Comparison of ENCODE assay signal across 12 cellular contexts in the genomic region with DNA sequence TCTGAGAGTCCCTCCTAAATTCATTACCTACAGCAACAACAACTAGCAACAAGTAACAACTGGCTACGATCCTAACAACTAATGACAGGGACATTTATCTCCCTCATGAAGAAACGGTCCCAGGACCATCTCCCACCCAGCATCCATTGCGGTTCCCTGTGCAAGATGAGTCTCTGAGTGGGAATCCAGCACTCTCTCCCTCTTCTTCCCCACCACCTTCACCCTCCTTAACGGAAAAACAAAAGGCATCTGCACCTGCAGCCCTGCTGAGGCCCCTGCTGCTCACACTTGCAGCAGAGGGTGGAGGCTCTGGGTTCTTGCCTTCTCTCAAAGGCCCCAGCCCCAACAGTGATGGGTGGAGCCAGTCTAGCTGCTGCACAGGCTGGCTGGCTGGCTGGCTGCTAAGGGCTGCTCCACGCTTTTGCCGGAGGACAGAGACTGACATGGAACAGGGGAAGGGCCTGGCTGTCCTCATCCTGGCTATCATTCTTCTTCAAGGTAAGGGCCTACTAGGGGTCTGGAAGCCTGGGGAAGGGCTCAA. TPM values are rescaled to one million over a fixed set of nuclear protein-coding genes. Genes with fewer than 3 reads are reported as not detected.
DNase-seq lines count a peak whose midpoint lies in the region; ATAC-seq and TF ChIP-seq lines count a peak whose summit lies in the region.
"Had no signal": no experiment of that assay in that cellular context is flagged by ENCODE, and none has a peak within 500 bp of the region (broad histone marks: within the 10 kb centered on the region; RNA-seq: fewer than 3 reads in every experiment).

A gene (plus strand): TSS at position 364 of the 541 bp plus-strand sequence. CDS start 80 bp downstream, at position 444.

- peaks cover 64% of the 10 kb centered on the region for H3K36me3 Mint-ChIP-seq in activated CD4-positive, alpha-beta T cell treated with anti-CD3 and anti-CD28 coated beads for 36 hours (ENCODE audit: low read depth)

- TF ChIP-seq CTCF in GM13976 (IDR thresholded peaks at IDR 0.05; ENCODE audit: borderline replicate concordance, control extremely low read depth, extremely low read depth, insufficient read depth, missing control alignments), result no peak
- TF ChIP-seq CTCF in mammary epithelial cell (conservative IDR thresholded peaks at IDR 0.05 in 1 of 2, IDR thresholded peaks at IDR 0.05 in 1 of 2; ENCODE audit: extremely low read depth in 1 of 2, insufficient read depth in 1 of 2, low read depth in 1 of 2, low read length in 2 of 2), result no peak

- H3K27me3 Mint-ChIP-seq in activated CD4-positive, alpha-beta T cell treated with anti-CD3 and anti-CD28 coated beads for 36 hours, result no peaks in the 10 kb centered on the region
- H3K27me3 Mint-ChIP-seq in stimulated activated naive CD8-positive, alpha-beta T cell treated with anti-CD3 and anti-CD28 coated beads, Interleukin-15, amount 100 ng/mL, for 72 hours, result no peaks in the 10 kb centered on the region

- H3K4me2 ChIP-seq in mammary epithelial cell (ENCODE audit: insufficient read depth, low read depth, low read length), result no peak within 1 kb of the TSS

- H4K20me1 ChIP-seq in mammary epithelial cell (ENCODE audit: insufficient read depth, low read length), result no peaks in the 10 kb centered on the region

- peak; percentile 85 for DNase-seq in activated CD4-positive, alpha-beta T cell treated with anti-CD3 and anti-CD28 coated beads for 36 hours
- DNase-seq in activated gamma-delta T cell treated with Interleukin-2 at 50 U/mL for 16 hours, result peak; percentile 77
- DNase-seq in stimulated activated naive CD8-positive, alpha-beta T cell treated with anti-CD3 and anti-CD28 coated beads, Interleukin-15, amount 100 ng/mL, for 72 hours, result peak; percentile 72 to 74
- DNase-seq in EL, result no peak
- no peak for DNase-seq in GM13976 (ENCODE audit: low spot score)
- no peak for DNase-seq in mammary epithelial cell
- DNase-seq: NCI-H1417 treated with DMSO at 0.1 percent for 48 hours, upper lobe of left lung had no signal

- H3K9me3 ChIP-seq in mammary epithelial cell (replicated peaks; ENCODE audit: insufficient read depth, low read length), result no peaks in the 10 kb centered on the region
- H3K9me3 ChIP-seq: upper lobe of left lung had no signal

- in situ Hi-C loops in GM13976 (cut with MboI; ENCODE audit: low sequenced_read_pairs, unreplicated experiment) (no loop called here), mammary epithelial cell (cut with MboI; ENCODE audit: low sequenced_read_pairs in 2 of 2) (no loop called here)

- WGBS in mammary epithelial cell (ENCODE audit: low coverage, missing lambda C conversion rate), result 65% methylated on average over 4 of the region's 6 CpGs

- CTCF ChIA-PET in activated CD4-positive, alpha-beta T cell treated with anti-CD3 and anti-CD28 coated beads for 36 hours (lab: Charles Lee), result interaction anchor here (0.8 to 5.0 kb wide), 8 partner anchors 29 to 184 kb away, joined by 3 to 24 read pairs (median 5); no protein-coding TSS in a partner anchor
- CTCF ChIA-PET in mammary epithelial cell (lab: Charles Lee; ENCODE audit: low non-redundant PET), result no interaction called here

- H3K9ac ChIP-seq in rectal smooth muscle tissue (ENCODE audit: low read length) (no peak within 1 kb of the TSS), mammary epithelial cell (ENCODE audit: insufficient read depth, low read length) (no peak within 1 kb of the TSS)

- H3K4me3 ChIP-seq in rectal smooth muscle tissue (ENCODE audit: low read length) (peak within 1 kb of the TSS; percentile 29), mammary epithelial cell (replicated peaks in 1 of 3; ENCODE audit: insufficient read depth in 1 of 3, low read depth in 2 of 3, low read length in 3 of 3) (no peak within 1 kb of the TSS)

- POLR2A ChIA-PET in activated CD4-positive, alpha-beta T cell treated with anti-CD3 and anti-CD28 coated beads for 36 hours (lab: Charles Lee), result interaction anchor here (0.7 kb wide), 1 partner anchor 79 kb away, joined by 3 read pairs; no protein-coding TSS in a partner anchor

- H3K27ac ChIP-seq in rectal smooth muscle tissue (ENCODE audit: low read depth, low read length), result no peak within 1 kb of the TSS
- H3K27ac ChIP-seq in mammary epithelial cell (ENCODE audit: insufficient read depth, low read depth, low read length), result no peak within 1 kb of the TSS

- H3K27me3 ChIP-seq in rectal smooth muscle tissue (ENCODE audit: control insufficient read depth, insufficient read depth, low read length) (no peaks in the 10 kb centered on the region), mammary epithelial cell (ENCODE audit: insufficient read depth, low read length) (no peaks in the 10 kb centered on the region)
- H3K27me3 ChIP-seq: upper lobe of left lung had no signal

- peak; percentile 68 for ATAC-seq in activated CD4-positive, alpha-beta T cell treated with anti-CD3 and anti-CD28 coated beads for 36 hours
- peak; percentile 74 for ATAC-seq in stimulated activated naive CD8-positive, alpha-beta T cell treated with anti-CD3 and anti-CD28 coated beads, Interleukin-15, amount 100 ng/mL, for 72 hours
- no peak for ATAC-seq in HG03025 (IDR thresholded peaks at IDR 0.05; ENCODE audit: low FRiP score, unreplicated experiment)
- ATAC-seq: Right ventricle myocardium inferior had no signal

- no peaks in the 10 kb centered on the region for H3K36me3 ChIP-seq in rectal smooth muscle tissue (ENCODE audit: control insufficient read depth, insufficient read depth, low read length)
- H3K36me3 ChIP-seq in mammary epithelial cell (ENCODE audit: insufficient read depth, low read length), result no peaks in the 10 kb centered on the region
- H3K36me3 ChIP-seq: upper lobe of left lung had no signal

- H3K79me2 ChIP-seq in mammary epithelial cell (ENCODE audit: insufficient read depth, low read length), result no peaks in the 10 kb centered on the region

- no peaks in the 10 kb centered on the region for H3K4me1 ChIP-seq in rectal smooth muscle tissue (ENCODE audit: control insufficient read depth, insufficient read depth, low read length)
- H3K4me1 ChIP-seq in mammary epithelial cell (ENCODE audit: insufficient read depth, low read length), result no peaks in the 10 kb centered on the region
- H3K4me1 ChIP-seq: upper lobe of left lung had no signal

- H2AFZ ChIP-seq in mammary epithelial cell (ENCODE audit: low read depth, low read length), result no peak within 1 kb of the TSS

- H3K9me3 Mint-ChIP-seq in activated CD4-positive, alpha-beta T cell treated with anti-CD3 and anti-CD28 coated beads for 36 hours (ENCODE audit: low read depth), result no peaks in the 10 kb centered on the region
- no peaks in the 10 kb centered on the region for H3K9me3 Mint-ChIP-seq in stimulated activated naive CD8-positive, alpha-beta T cell treated with anti-CD3 and anti-CD28 coated beads, Interleukin-15, amount 100 ng/mL, for 72 hours

- peak within 1 kb of the TSS; percentile 83 for H3K4me3 Mint-ChIP-seq in activated CD4-positive, alpha-beta T cell treated with anti-CD3 and anti-CD28 coated beads for 36 hours
- peak within 1 kb of the TSS; percentile 83 to 89 for H3K4me3 Mint-ChIP-seq in stimulated activated naive CD8-positive, alpha-beta T cell treated with anti-CD3 and anti-CD28 coated beads, Interleukin-15, amount 100 ng/mL, for 72 hours

- dilution Hi-C loops in mammary epithelial cell (cut with HindIII; ENCODE audit: low sequenced_read_pairs), result no loop called here

- BruUV-seq in mammary epithelial cell (replicated peaks; lab: Mats Ljungman, UMichigan), result no TSS peak

- intact Hi-C loops in activated CD4-positive, alpha-beta T cell treated with anti-CD3 and anti-CD28 coated beads for 36 hours (cut with DNase I, micrococcal nuclease), result loop anchor here (1.0 to 5.0 kb wide), 7 partner anchors 38 to 583 kb away; a partner anchor contains a TSS
- intact Hi-C loops in mammary epithelial cell (cut with micrococcal nuclease), result no loop called here

- H3K4me1 Mint-ChIP-seq in activated CD4-positive, alpha-beta T cell treated with anti-CD3 and anti-CD28 coated beads for 36 hours, result peaks cover 54% of the 10 kb centered on the region
- peaks cover 78% of the 10 kb centered on the region for H3K4me1 Mint-ChIP-seq in stimulated activated naive CD8-positive, alpha-beta T cell treated with anti-CD3 and anti-CD28 coated beads, Interleukin-15, amount 100 ng/mL, for 72 hours

- H3K27ac Mint-ChIP-seq in activated CD4-positive, alpha-beta T cell treated with anti-CD3 and anti-CD28 coated beads for 36 hours, result peak within 1 kb of the TSS; percentile 100
- H3K27ac Mint-ChIP-seq in stimulated activated naive CD8-positive, alpha-beta T cell treated with anti-CD3 and anti-CD28 coated beads, Interleukin-15, amount 100 ng/mL, for 72 hours, result peak within 1 kb of the TSS; percentile 73 to 87

RNA-seq across cellular contexts. Expression of the gene that starts here (rescaled TPM):
- 100 to 1,000 TPM; 141 to 146 TPM for total RNA-seq in activated CD4-positive, alpha-beta T cell treated with anti-CD3 and anti-CD28 coated beads for 36 hours
- total RNA-seq in mammary epithelial cell, result not detected
- polyA plus RNA-seq in mammary epithelial cell, result not detected
- not detected for polyA minus RNA-seq in mammary epithelial cell
- polyA plus RNA-seq: neural cell had no signal

Comparison
In these comparisons a context has a peak if more than half of its experiments do, and no peak if none do; other contexts are left out.
1. RNA of the gene that starts here (total RNA-seq): 141 to 146 TPM in activated CD4-positive, alpha-beta T cell treated with anti-CD3 and anti-CD28 coated beads for 36 hours; not detected in mammary epithelial cell; every median in the first group is over 100 times any median in the second.
2. DNase-seq: peak in activated CD4-positive, alpha-beta T cell treated with anti-CD3 and anti-CD28 coated beads for 36 hours (single experiment), activated gamma-delta T cell treated with Interleukin-2 at 50 U/mL for 16 hours (single experiment) and stimulated activated naive CD8-positive, alpha-beta T cell treated with anti-CD3 and anti-CD28 coated beads, Interleukin-15, amount 100 ng/mL, for 72 hours (2 of 2); none in EL (single experiment), GM13976 (single experiment) and mammary epithelial cell (single experiment).